ENCODE assay signal across 8 cellular contexts in genomic region chr1:221839794-221840395, GRCh38.
DNase-seq lines count a peak whose midpoint lies in the region; ATAC-seq lines count a peak whose summit lies in the region.

No MANE protein-coding gene starts in this region.

- H3K27ac Mint-ChIP-seq in T-helper 1 cell treated with Interleukin-12 subunit alpha and Interleukin-12 subunit beta and Interleukin-4 antibody, amounts not matched to agents 30 μg/mL and 1 μg/mL, for 36 hours: peak overlapping the region; percentile 53

- H2BK15ac ChIP-seq in mesendoderm (replicated peaks; ENCODE audit: low read depth): no peak overlapping the region

- no peak overlapping the region for H3K18ac ChIP-seq in mesendoderm (ENCODE audit: low read length)

- no peak overlapping the region for H2AK5ac ChIP-seq in mesendoderm (ENCODE audit: low read length)

- no peak overlapping the region for H3K4me2 ChIP-seq in mesendoderm (ENCODE audit: low read length)

- no peak overlapping the region for H3K56ac ChIP-seq in mesendoderm (ENCODE audit: low read length)

- no peak overlapping the region for H2BK5ac ChIP-seq in mesendoderm (ENCODE audit: low read length)

- peak; percentile 31 for DNase-seq in amniotic stem cell (lab: John Stamatoyannopoulos, UW)
- DNase-seq in mesendoderm: peak; percentile 40
- DNase-seq in stromal cell of bone marrow (ENCODE audit: low read depth): peak; percentile 88
- DNase-seq in NCI-H446 (lab: John Stamatoyannopoulos, UW): no peak
- no peak for DNase-seq in globus pallidus (ENCODE audit: low spot score)

- no peak overlapping the region for H3K23ac ChIP-seq in mesendoderm (ENCODE audit: low read length)

- H3K9me3 Mint-ChIP-seq in T-helper 1 cell treated with Interleukin-12 subunit alpha and Interleukin-12 subunit beta and Interleukin-4 antibody, amounts not matched to agents 30 μg/mL and 1 μg/mL, for 36 hours: no peaks in the 10 kb centered on the region

- peaks cover 45% of the 10 kb centered on the region for H3K4me1 Mint-ChIP-seq in T-helper 1 cell treated with Interleukin-12 subunit alpha and Interleukin-12 subunit beta and Interleukin-4 antibody, amounts not matched to agents 30 μg/mL and 1 μg/mL, for 36 hours (ENCODE audit: low read depth)

- H3K4ac ChIP-seq in mesendoderm (ENCODE audit: low read depth, low read length): no peak overlapping the region

- H3K27ac ChIP-seq in mesendoderm (ENCODE audit: low read depth, low read length): no peak overlapping the region

- no peaks in the 10 kb centered on the region for H3K79me2 ChIP-seq in mesendoderm (ENCODE audit: control insufficient read depth, insufficient read depth, low read length)

- H4K8ac ChIP-seq in mesendoderm (ENCODE audit: low read depth, low read length): no peak overlapping the region

- H3K4me3 Mint-ChIP-seq in T-helper 1 cell treated with Interleukin-12 subunit alpha and Interleukin-12 subunit beta and Interleukin-4 antibody, amounts not matched to agents 30 μg/mL and 1 μg/mL, for 36 hours: no peak overlapping the region

- ATAC-seq in GM18867 (IDR thresholded peaks at IDR 0.05; ENCODE audit: unreplicated experiment) (peak; percentile 95), HG03025 (IDR thresholded peaks at IDR 0.05; ENCODE audit: low FRiP score, unreplicated experiment) (peak; percentile 88)

- peaks cover 1% of the 10 kb centered on the region for H3K36me3 Mint-ChIP-seq in T-helper 1 cell treated with Interleukin-12 subunit alpha and Interleukin-12 subunit beta and Interleukin-4 antibody, amounts not matched to agents 30 μg/mL and 1 μg/mL, for 36 hours (ENCODE audit: low read depth)

- no peak overlapping the region for H3K9ac ChIP-seq in mesendoderm (ENCODE audit: low read length)

- no peaks in the 10 kb centered on the region for H3K79me1 ChIP-seq in mesendoderm (ENCODE audit: low read length)

- H3K4me1 ChIP-seq in mesendoderm (ENCODE audit: control insufficient read depth, low read depth, low read length): no peaks in the 10 kb centered on the region

- H2BK120ac ChIP-seq in mesendoderm (ENCODE audit: low read depth, low read length): no peak overlapping the region

- H4K5ac ChIP-seq in mesendoderm (ENCODE audit: low read length): no peak overlapping the region

- H3K36me3 ChIP-seq in mesendoderm (ENCODE audit: control insufficient read depth, insufficient read depth, low read length): no peaks in the 10 kb centered on the region

- H3K27me3 Mint-ChIP-seq in T-helper 1 cell treated with Interleukin-12 subunit alpha and Interleukin-12 subunit beta and Interleukin-4 antibody, amounts not matched to agents 30 μg/mL and 1 μg/mL, for 36 hours (ENCODE audit: low read depth): no peaks in the 10 kb centered on the region

- H3K4me3 ChIP-seq in mesendoderm (ENCODE audit: low read length): no peak overlapping the region

- H3K27me3 ChIP-seq in mesendoderm (ENCODE audit: insufficient read depth, low read length, poor library complexity): no peaks in the 10 kb centered on the region

- WGBS in mesendoderm (ENCODE audit: extremely low coverage, insufficient coverage, low lambda C conversion rate): no CpG with 5 or more reads among the region's 7 CpGs

Comparison
In these comparisons a context has a peak if more than half of its experiments do, and no peak if none do; other contexts are left out.
1. DNase-seq: peak in amniotic stem cell (single experiment), mesendoderm (single experiment) and stromal cell of bone marrow (single experiment); none in NCI-H446 (0 of 2) and globus pallidus (single experiment).